28 cellular contexts compared by ENCODE assay signal in the genomic region with DNA sequence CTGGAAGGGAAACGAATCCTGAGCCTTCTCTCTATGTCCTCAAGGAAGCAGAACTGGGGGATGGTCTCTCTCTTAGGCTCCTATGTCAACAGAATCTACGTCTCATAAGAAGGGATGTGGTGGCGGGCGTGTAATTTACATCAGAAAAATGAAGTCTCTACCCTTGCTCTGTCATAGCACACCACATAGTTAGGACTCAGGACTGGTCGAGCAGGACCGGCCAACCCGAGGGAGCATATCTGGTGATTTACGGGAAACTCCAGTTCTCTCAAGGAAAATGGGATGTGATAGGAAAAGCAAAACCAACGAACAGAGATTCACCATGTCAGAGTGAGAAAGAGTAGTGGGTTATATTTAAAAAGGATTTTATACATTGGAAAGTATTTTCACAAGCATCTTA.
"Had no signal": no experiment of that assay in that cellular context is flagged by ENCODE, and none has a peak within 500 bp of the region (broad histone marks: within the 10 kb centered on the region; RNA-seq: fewer than 3 reads in every experiment).

No MANE protein-coding gene starts in this region.

- H3K27ac ChIP-seq: body of pancreas, colonic mucosa, esophagus muscularis mucosa, foreskin keratinocyte, heart right ventricle, ovary, prostate gland, sigmoid colon, suprapubic skin, tibial artery had no signal

- H3K4me1 Mint-ChIP-seq: activated CD8-positive, alpha-beta memory T cell treated with anti-CD3 and anti-CD28 coated beads, Interleukin-2, amount 10 ng/mL, durations not matched to agents 7 days and 5 days had no signal

- H3K9me3 ChIP-seq: body of pancreas, colonic mucosa, esophagus muscularis mucosa, heart right ventricle, ovary, prostate gland, sigmoid colon, suprapubic skin, tibial artery had no signal

- H3K4me3 ChIP-seq: body of pancreas, colonic mucosa, esophagus muscularis mucosa, heart right ventricle, ovary, prostate gland, sigmoid colon, suprapubic skin, tibial artery had no signal

- H3K36me3 ChIP-seq: colonic mucosa, esophagus muscularis mucosa, heart right ventricle, ovary, prostate gland, sigmoid colon, suprapubic skin, tibial artery had no signal

- DNase-seq: activated CD4-positive, alpha-beta T cell treated with anti-CD3 and anti-CD28 coated beads for 36 hours; activated CD4-positive, CD25-positive, alpha-beta regulatory T cell; activated CD8-positive, alpha-beta memory T cell treated with anti-CD3 and anti-CD28 coated beads, Interleukin-2, amount 10 ng/mL, durations not matched to agents 7 days and 5 days; activated CD8-positive, alpha-beta T cell treated with anti-CD3 and anti-CD28 coated beads, Interleukin-2, amount 10 ng/mL, durations not matched to agents 7 days and 5 days; activated T-cell treated with anti-CD3 and anti-CD28 coated beads, Interleukin-2, amount 50 U/mL, for 48 hours; anterior cingulate cortex; body of pancreas; cerebellar nuclear complex; colonic mucosa; effector memory CD4-positive, alpha-beta T cell; foreskin keratinocyte; heart right ventricle; left ventricle myocardium superior; naive B cell; ovary; retina; sigmoid colon; small intestine; stimulated activated CD4-positive, alpha-beta T cell treated with anti-CD3 and anti-CD28 coated beads, Interleukin-15, amount 100 ng/mL, for 24 hours; stimulated activated naive CD4-positive, alpha-beta T cell; T-helper 2 cell; tibial artery had no signal

- H3K4me3 Mint-ChIP-seq: activated CD4-positive, alpha-beta T cell treated with anti-CD3 and anti-CD28 coated beads for 36 hours; activated CD8-positive, alpha-beta memory T cell treated with anti-CD3 and anti-CD28 coated beads, Interleukin-2, amount 10 ng/mL, durations not matched to agents 7 days and 5 days; activated CD8-positive, alpha-beta T cell treated with anti-CD3 and anti-CD28 coated beads, Interleukin-2, amount 10 ng/mL, durations not matched to agents 7 days and 5 days; naive B cell had no signal

- H3K4me1 ChIP-seq: colonic mucosa, prostate gland had no signal

- H3K36me3 Mint-ChIP-seq: activated CD8-positive, alpha-beta memory T cell treated with anti-CD3 and anti-CD28 coated beads, Interleukin-2, amount 10 ng/mL, durations not matched to agents 7 days and 5 days; activated naive CD4-positive, alpha-beta T cell treated with anti-CD3 and anti-CD28 coated beads, Interleukin-2, amount 50 U/mL, for 72 hours; naive B cell had no signal

- H3K27ac Mint-ChIP-seq: activated CD4-positive, alpha-beta T cell treated with anti-CD3 and anti-CD28 coated beads for 36 hours; activated CD8-positive, alpha-beta memory T cell treated with anti-CD3 and anti-CD28 coated beads, Interleukin-2, amount 10 ng/mL, durations not matched to agents 7 days and 5 days; activated CD8-positive, alpha-beta T cell treated with anti-CD3 and anti-CD28 coated beads, Interleukin-2, amount 10 ng/mL, durations not matched to agents 7 days and 5 days; activated naive CD4-positive, alpha-beta T cell treated with anti-CD3 and anti-CD28 coated beads, Interleukin-2, amount 50 U/mL, for 72 hours; activated T-helper 2 cell treated with anti-CD3 and anti-CD28 coated beads, Interferon-gamma antibody, Interleukin-2, Interleukin-4, amounts not matched to agents 10 μg/mL and 5 μg/mL and 100 μg/mL, durations not matched to agents 14 hours and 24 hours and 36 hours; naive B cell had no signal

- H3K27me3 ChIP-seq: body of pancreas, colonic mucosa, esophagus muscularis mucosa, foreskin keratinocyte, heart right ventricle, ovary, sigmoid colon, suprapubic skin, tibial artery had no signal

- H3K9me3 Mint-ChIP-seq: activated naive CD4-positive, alpha-beta T cell treated with anti-CD3 and anti-CD28 coated beads, Interleukin-2, amount 50 U/mL, for 72 hours; activated T-helper 2 cell treated with anti-CD3 and anti-CD28 coated beads, Interferon-gamma antibody, Interleukin-2, Interleukin-4, amounts not matched to agents 10 μg/mL and 5 μg/mL and 100 μg/mL, durations not matched to agents 14 hours and 24 hours and 36 hours; naive B cell had no signal

- FAIRE-seq: endothelial cell of umbilical vein, small intestine had no signal

- ATAC-seq: activated CD4-positive, alpha-beta T cell treated with anti-CD3 and anti-CD28 coated beads for 36 hours; activated CD8-positive, alpha-beta memory T cell treated with anti-CD3 and anti-CD28 coated beads, Interleukin-2, amount 10 ng/mL, durations not matched to agents 7 days and 5 days; activated CD8-positive, alpha-beta T cell treated with anti-CD3 and anti-CD28 coated beads, Interleukin-2, amount 10 ng/mL, durations not matched to agents 7 days and 5 days; activated naive CD4-positive, alpha-beta T cell treated with anti-CD3 and anti-CD28 coated beads, Interleukin-2, amount 50 U/mL, for 72 hours; body of pancreas; foreskin keratinocyte; heart right ventricle; left ventricle myocardium superior had no signal
